10 cellular contexts compared by ENCODE assay signal in the genomic region with DNA sequence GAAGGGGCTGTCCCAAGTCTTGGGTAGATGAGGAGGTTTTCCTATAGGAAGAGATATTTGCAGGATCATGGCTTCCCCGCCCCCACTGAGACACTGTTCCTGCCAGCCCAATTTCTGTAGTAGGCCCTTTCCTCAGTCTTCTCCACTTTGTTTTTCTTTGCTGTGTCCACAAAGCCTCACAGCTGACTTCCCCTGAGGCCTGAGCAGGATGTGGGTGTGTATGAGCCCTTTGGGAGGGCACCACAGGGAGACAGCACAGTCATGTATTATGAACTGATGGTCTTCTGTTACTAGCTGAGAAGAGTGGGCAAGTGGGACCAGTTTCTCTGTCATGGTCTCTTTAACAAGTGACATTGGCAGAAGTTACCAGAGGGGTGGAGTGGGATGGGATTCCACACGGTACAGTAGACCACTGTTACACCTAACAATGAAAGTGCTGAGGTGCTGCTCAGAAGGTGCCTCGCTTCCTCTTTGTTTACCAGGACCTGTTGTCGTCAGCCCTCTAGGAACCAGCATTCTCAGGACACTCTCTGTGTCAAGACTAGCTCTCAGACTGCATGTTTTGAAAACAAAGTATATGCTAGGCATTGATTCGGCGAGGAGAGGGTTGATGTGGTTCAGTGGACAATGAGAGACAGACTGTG.
DNase-seq lines count a peak whose midpoint lies in the region; ATAC-seq and TF ChIP-seq lines count a peak whose summit lies in the region.
"Had no signal": no experiment of that assay in that cellular context is flagged by ENCODE, and none has a peak within 500 bp of the region (broad histone marks: within the 10 kb centered on the region; RNA-seq: fewer than 3 reads in every experiment).

No MANE protein-coding gene starts in this region.

- H3K4me3 ChIP-seq in mucosa of descending colon: no peak overlapping the region

- ATAC-seq in GM19043 (IDR thresholded peaks at IDR 0.05; ENCODE audit: low read depth, unreplicated experiment) (peak; percentile 75), HG02623 (IDR thresholded peaks at IDR 0.05; ENCODE audit: unreplicated experiment) (peak; percentile 68), HG03565 (IDR thresholded peaks at IDR 0.05; ENCODE audit: unreplicated experiment) (peak; percentile 54), mucosa of descending colon (peak; percentile 37)

- no peak overlapping the region for H3K4me3 Mint-ChIP-seq in CD14-positive monocyte

- H3K27me3 Mint-ChIP-seq in CD14-positive monocyte (ENCODE audit: low read depth in 3 of 3): peaks cover 0 to 4% (median under 1%) of the 10 kb centered on the region in 3 donors

- H3K36me3 Mint-ChIP-seq in CD14-positive monocyte: peaks cover 7 to 11% of the 10 kb centered on the region in 2 donors

- H3K9me3 ChIP-seq in mucosa of descending colon: peaks cover 11% of the 10 kb centered on the region

- H3K9me3 Mint-ChIP-seq in CD14-positive monocyte: peaks cover 9 to 29% (median 18%) of the 10 kb centered on the region in 7 donors

- no peaks in the 10 kb centered on the region for H3K36me3 ChIP-seq in mucosa of descending colon (ENCODE audit: low read depth)

- intact Hi-C loops in mucosa of descending colon (cut with DNase I, micrococcal nuclease) (no loop called here), CD14-positive monocyte (cut with micrococcal nuclease) (no loop called here)

- peaks cover 6% of the 10 kb centered on the region for H3K4me1 Mint-ChIP-seq in CD14-positive monocyte

- peak overlapping the region in 3 of 7 donors; percentile 20 to 62 (median 26) for H3K27ac Mint-ChIP-seq in CD14-positive monocyte

- no peak for DNase-seq in mucosa of descending colon
- no peak for DNase-seq in CD14-positive monocyte (ENCODE audit: low spot score)
- DNase-seq in iPS-NIHi7 (ENCODE audit: extremely low spot score): no peak
- DNase-seq in nucleus accumbens (lab: John Stamatoyannopoulos, UW): no peak
- DNase-seq: DMS 273 treated with DMSO at 0.1 percent for 48 hours; effector CD4-positive, alpha-beta T cell had no signal

- H3K4me1 ChIP-seq in mucosa of descending colon (ENCODE audit: low read depth): no peaks in the 10 kb centered on the region
- H3K4me1 ChIP-seq: parathyroid adenoma had no signal

- TF ChIP-seq CTCF in mucosa of descending colon (IDR thresholded peaks at IDR 0.05): no peak
- TF ChIP-seq CTCF in CD14-positive monocyte (IDR thresholded peaks at IDR 0.05): no peak
